12 cellular contexts compared by ENCODE assay signal in the genomic region with DNA sequence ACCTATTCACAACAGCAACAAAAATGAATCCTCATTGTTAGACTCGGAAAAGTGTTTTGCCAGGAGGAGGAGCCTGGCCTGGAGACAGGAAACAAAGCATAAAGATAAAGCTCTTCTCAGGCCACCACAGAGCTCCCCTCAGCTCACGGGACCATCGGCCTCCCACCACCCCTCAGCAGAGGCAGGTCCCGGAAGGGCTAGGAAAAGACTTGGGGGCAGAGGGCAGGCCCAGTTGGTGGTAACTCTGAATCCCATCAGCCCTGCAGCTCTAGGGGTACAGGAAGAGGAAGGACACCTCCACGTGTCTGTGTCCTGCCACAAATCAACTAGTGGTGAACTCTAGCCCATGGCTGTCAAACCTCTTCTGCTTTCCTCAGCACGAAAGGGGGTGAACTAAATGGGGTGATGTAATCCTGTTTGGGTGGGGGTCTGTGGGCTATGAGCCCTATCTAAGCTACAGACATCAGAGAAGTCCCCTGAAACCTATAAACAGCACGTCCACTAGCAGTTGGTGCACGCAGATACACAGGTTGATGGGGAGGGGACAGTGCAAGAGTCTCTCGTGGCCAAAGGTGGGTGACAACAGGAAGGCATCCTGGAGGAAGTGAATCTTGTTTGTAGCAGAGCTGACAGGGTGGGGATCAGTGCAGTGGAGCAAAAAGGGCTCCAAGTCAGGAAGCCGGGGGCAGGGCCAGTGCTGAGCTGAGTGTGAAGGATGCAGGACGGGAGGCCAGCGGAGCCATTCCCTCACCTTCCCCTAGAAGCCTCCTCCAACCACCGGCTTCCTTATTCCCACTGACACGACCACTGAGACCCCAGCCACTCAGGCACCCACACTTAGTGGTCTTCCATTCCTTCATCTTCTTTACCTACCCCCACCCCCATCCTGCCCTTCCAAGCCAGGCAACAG.
A peak's percentile ranks its signal among the peaks of the same experiment; 100 is the strongest.
DNase-seq lines count a peak whose midpoint lies in the region; ATAC-seq, FAIRE-seq and TF ChIP-seq lines count a peak whose summit lies in the region.
"Had no signal": no experiment of that assay in that cellular context is flagged by ENCODE, and none has a peak within 500 bp of the region (broad histone marks: within the 10 kb centered on the region; RNA-seq: fewer than 3 reads in every experiment).

No MANE protein-coding gene starts in this region.

- dilution Hi-C loops in endothelial cell of umbilical vein (cut with MboI; ENCODE audit: extremely low pct_ligation_motif_present, low sequenced_read_pairs) = no loop called here

- no peaks in the 10 kb centered on the region for H3K9me1 ChIP-seq in endothelial cell of umbilical vein (replicated peaks; ENCODE audit: control insufficient read depth, extremely low read depth, insufficient read depth, low read length)

- CTCF ChIA-PET in endothelial cell of umbilical vein (lab: Charles Lee) = interaction anchor here (0.8 to 7.9 kb wide), 9 partner anchors 14 to 54 kb away, joined by 3 to 106 read pairs (median 6); no protein-coding TSS in a partner anchor

- in situ Hi-C loops in GM23248 (cut with MboI) = no loop called here

- H2AFZ ChIP-seq in endothelial cell of umbilical vein (ENCODE audit: low read depth, low read length) = peak overlapping the region; percentile 86
- peak overlapping the region; percentile 78 for H2AFZ ChIP-seq in neuronal stem cell (ENCODE audit: low read length)
- H2AFZ ChIP-seq in GM23248 = no peak overlapping the region

- no peak overlapping the region for H2BK15ac ChIP-seq in neuronal stem cell (ENCODE audit: low read length)

- TF ChIP-seq CTCF in left ventricle myocardium inferior (IDR thresholded peaks at IDR 0.05; ENCODE audit: borderline replicate concordance) (no peak), endothelial cell of umbilical vein (IDR thresholded peaks at IDR 0.05; ENCODE audit: extremely low read depth in 1 of 2, insufficient read depth in 1 of 2, low read depth in 1 of 2, low read length in 2 of 2) (no peak)

- H3K79me2 ChIP-seq in endothelial cell of umbilical vein (ENCODE audit: control insufficient read depth, insufficient read depth, low read length) (no peaks in the 10 kb centered on the region), GM23248 (ENCODE audit: insufficient read depth) (no peaks in the 10 kb centered on the region)

- no peak for TF ChIP-seq POLR2A in endothelial cell of umbilical vein (IDR thresholded peaks at IDR 0.05; ENCODE audit: low read depth, low read length)

- POLR2A ChIA-PET in endothelial cell of umbilical vein (lab: Charles Lee) = no interaction called here

- H3K79me1 ChIP-seq in neuronal stem cell (ENCODE audit: low read depth, low read length) = peaks cover 2% of the 10 kb centered on the region

- H3K9ac ChIP-seq in endothelial cell of umbilical vein (replicated peaks; ENCODE audit: extremely low read depth, insufficient read depth, low read length) (no peak overlapping the region), neuronal stem cell (ENCODE audit: low read depth, low read length, poor library complexity) (peak overlapping the region; percentile 50), GM23248 (no peak overlapping the region)

- ATAC-seq in left ventricle myocardium superior = no peak

- no CpG with 5 or more reads among the region's 14 CpGs for WGBS in neuronal stem cell (ENCODE audit: extremely low coverage in 2 of 2, insufficient read length in 2 of 2, insufficient replicate concordance in 1 of 2), 2 donors
- WGBS in GM23248 (ENCODE audit: low coverage in 1 of 2, low lambda C conversion rate in 2 of 2, missing lambda C conversion rate in 2 of 2), 2 experiments = 94 to 96% methylated on average over 14 of the region's 14 CpGs

- no peak overlapping the region for H2AK5ac ChIP-seq in neuronal stem cell (ENCODE audit: low read depth, low read length)

- 0 out of 2 replicates have a peak, but pooled peaks cover 6% of the 10 kb centered on the region for H3F3A ChIP-seq in GM23248 (ENCODE audit: insufficient read depth)

- H4K20me1 ChIP-seq in endothelial cell of umbilical vein (replicated peaks; ENCODE audit: control insufficient read depth, extremely low read depth, insufficient read depth, low read length) (no peaks in the 10 kb centered on the region), GM23248 (ENCODE audit: insufficient read depth) (no peaks in the 10 kb centered on the region)

- no TSS peak for BruUV-seq in endothelial cell of umbilical vein (replicated peaks; lab: Mats Ljungman, UMichigan)

- peaks cover 62% of the 10 kb centered on the region for H3K4me1 ChIP-seq in left ventricle myocardium inferior
- H3K4me1 ChIP-seq in endothelial cell of umbilical vein (ENCODE audit: control insufficient read depth, extremely low read depth, insufficient read depth, low read length) = peaks cover 47% of the 10 kb centered on the region
- H3K4me1 ChIP-seq in neuronal stem cell (ENCODE audit: control insufficient read depth in 2 of 2, insufficient read depth in 1 of 2, low read depth in 1 of 2, low read length in 2 of 2) = peaks cover 29 to 37% of the 10 kb centered on the region in 2 donors
- peaks cover 25% of the 10 kb centered on the region for H3K4me1 ChIP-seq in GM23248 (ENCODE audit: insufficient read depth)

- no peak overlapping the region for H2BK120ac ChIP-seq in neuronal stem cell (ENCODE audit: low read depth, low read length)

- no peak overlapping the region for H3K4ac ChIP-seq in neuronal stem cell (ENCODE audit: low read length)

- no peak overlapping the region for H3K14ac ChIP-seq in neuronal stem cell (ENCODE audit: low read length)

- peak overlapping the region; percentile 54 for H2BK5ac ChIP-seq in neuronal stem cell (ENCODE audit: low read length)

- no peaks in the 10 kb centered on the region for H3K9me2 ChIP-seq in GM23248 (ENCODE audit: insufficient read depth)

- peak overlapping the region; percentile 94 for H3K18ac ChIP-seq in neuronal stem cell (ENCODE audit: low read length)

- no peaks in the 10 kb centered on the region for H3K9me3 ChIP-seq in left ventricle myocardium inferior (replicated peaks)
- H3K9me3 ChIP-seq in endothelial cell of umbilical vein (replicated peaks; ENCODE audit: control insufficient read depth, insufficient read depth, low read length) = no peaks in the 10 kb centered on the region
- H3K9me3 ChIP-seq in neuronal stem cell (replicated peaks in 1 of 2; ENCODE audit: control insufficient read depth in 2 of 2, insufficient read depth in 1 of 2, low read depth in 1 of 2, low read length in 2 of 2) = no peaks in the 10 kb centered on the region
- no peaks in the 10 kb centered on the region for H3K9me3 ChIP-seq in GM23248 (ENCODE audit: low read depth)

- H3K36me3 ChIP-seq in left ventricle myocardium inferior (no peaks in the 10 kb centered on the region), endothelial cell of umbilical vein (ENCODE audit: control insufficient read depth in 2 of 2, extremely low read depth in 1 of 2, insufficient read depth in 2 of 2, low read length in 2 of 2) (no peaks in the 10 kb centered on the region), neuronal stem cell (replicated peaks in 1 of 2; ENCODE audit: control insufficient read depth in 2 of 2, insufficient read depth in 2 of 2, low read length in 2 of 2) (peaks cover 7 to 10% of the 10 kb centered on the region in 2 donors), GM23248 (ENCODE audit: low read depth) (peaks cover 12% of the 10 kb centered on the region; the same call in 1 of the 2 replicates)

- H3K4me3 ChIP-seq in left ventricle myocardium inferior (peak overlapping the region; percentile 56), endothelial cell of umbilical vein (replicated peaks in 1 of 3; ENCODE audit: insufficient read depth in 1 of 3, low read depth in 1 of 3, low read length in 3 of 3) (no peak overlapping the region), neuronal stem cell (ENCODE audit: low read length in 2 of 2) (no peak overlapping the region), GM23248 (no peak overlapping the region)

- H4K91ac ChIP-seq in neuronal stem cell (ENCODE audit: low read depth, low read length, poor library complexity) = no peak overlapping the region

- peak overlapping the region; percentile 83 for H3K27ac ChIP-seq in left ventricle myocardium inferior (replicated peaks)
- H3K27ac ChIP-seq in endothelial cell of umbilical vein (ENCODE audit: insufficient read depth, low read depth, low read length) = peak overlapping the region; percentile 30
- H3K27ac ChIP-seq in neuronal stem cell (replicated peaks; ENCODE audit: low read length) = peak overlapping the region; percentile 15
- H3K27ac ChIP-seq in GM23248 = no peak overlapping the region
- H3K27ac ChIP-seq: epithelial cell of prostate had no signal

- DNase-seq in left ventricle myocardium inferior (no peak), left ventricle myocardium superior (no peak), endothelial cell of umbilical vein (ENCODE audit: low read depth, low spot score) (peak; percentile 54), neuronal stem cell (ENCODE audit: low spot score) (no peak), NCI-H446 (lab: John Stamatoyannopoulos, UW) (no peak), AG08395 (ENCODE audit: low spot score) (no peak), GM23248 (no peak)
- DNase-seq in activated T-cell treated with anti-CD3 and anti-CD28 coated beads, Interleukin-2, amount 50 U/mL, for 1 hour = no peak
- DNase-seq: DMS53, NCI-H1048, NCI-H526 had no signal

- peak overlapping the region; percentile 23 for H3K4me2 ChIP-seq in endothelial cell of umbilical vein (ENCODE audit: insufficient read depth, low read length)
- H3K4me2 ChIP-seq in neuronal stem cell (ENCODE audit: insufficient read depth, low read length, poor library complexity, severe bottlenecking) = no peak overlapping the region
- H3K4me2 ChIP-seq in GM23248 (ENCODE audit: unreplicated experiment) = no peak overlapping the region

- H3K27me3 ChIP-seq in left ventricle myocardium inferior (ENCODE audit: low read depth) (no peaks in the 10 kb centered on the region), endothelial cell of umbilical vein (ENCODE audit: control insufficient read depth in 2 of 2, insufficient read depth in 2 of 2, low read length in 2 of 2) (no peaks in the 10 kb centered on the region), neuronal stem cell (ENCODE audit: control insufficient read depth in 3 of 3, insufficient read depth in 3 of 3, low read depth in 1 of 3, low read length in 3 of 3) (no peaks in the 10 kb centered on the region), GM23248 (replicated peaks; ENCODE audit: insufficient read depth) (no peaks in the 10 kb centered on the region)

- peak overlapping the region; percentile 48 for H3K23ac ChIP-seq in neuronal stem cell (ENCODE audit: low read depth, low read length, poor library complexity)

- H4K8ac ChIP-seq in neuronal stem cell (ENCODE audit: low read depth, low read length) = no peak overlapping the region

- intact Hi-C loops in left ventricle myocardium inferior (cut with micrococcal nuclease) = no loop called here
- intact Hi-C loops in left ventricle myocardium superior (cut with micrococcal nuclease) = no loop called here
- intact Hi-C loops in endothelial cell of umbilical vein (cut with micrococcal nuclease) = no loop called here

- H2BK12ac ChIP-seq in neuronal stem cell (ENCODE audit: low read length) = no peak overlapping the region

- peak; percentile 60 for FAIRE-seq in endothelial cell of umbilical vein (lab: Jason Lieb, UNC)

TF ChIP-seq in endothelial cell of umbilical vein, 7 proteins besides CTCF, POLR2A, EP300 and RAD21 (continues in another document):
- no peak for TF ChIP-seq MYC (IDR thresholded peaks at IDR 0.05; ENCODE audit: low read depth, low read length)
- no peak for TF ChIP-seq GATA2 (IDR thresholded peaks at IDR 0.05; ENCODE audit: insufficient read depth, insufficient read length, low read depth, low read length)
